ENCODE assay signal across 9 cellular contexts in the genomic region with DNA sequence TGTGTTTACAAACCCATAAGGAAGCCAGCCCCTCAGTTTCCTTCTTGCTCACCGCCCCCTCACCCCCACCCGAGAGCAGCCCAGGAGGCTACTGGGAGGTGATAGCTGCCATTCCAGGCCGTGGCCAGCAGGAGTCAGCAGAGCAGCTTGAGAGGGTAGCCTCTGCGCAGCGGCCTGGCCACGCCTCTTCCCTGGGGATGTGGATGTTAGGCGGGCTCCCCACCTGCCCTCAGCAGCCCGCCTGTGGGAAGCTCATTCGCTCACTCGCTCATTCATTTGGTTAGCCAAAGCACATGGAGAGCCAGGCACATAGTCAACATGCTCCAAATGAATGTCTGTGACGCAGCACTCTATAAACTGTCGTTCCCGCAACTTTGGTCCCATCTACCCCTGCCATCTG. TPM values are rescaled to one million over a fixed set of nuclear protein-coding genes. Genes with fewer than 3 reads are reported as not detected.
DNase-seq lines count a peak whose midpoint lies in the region; TF ChIP-seq lines count a peak whose summit lies in the region.
"Had no signal": no experiment of that assay in that cellular context is flagged by ENCODE, and none has a peak within 500 bp of the region (broad histone marks: within the 10 kb centered on the region; RNA-seq: fewer than 3 reads in every experiment).

No MANE protein-coding gene starts in this region.

- H3K4me3 Mint-ChIP-seq in activated T-helper 2 cell treated with anti-CD3 and anti-CD28 coated beads, Interferon-gamma antibody, Interleukin-2, Interleukin-4, amounts not matched to agents 10 μg/mL and 5 μg/mL and 100 μg/mL, durations not matched to agents 14 hours and 24 hours and 36 hours (ENCODE audit: low read depth), result no peak overlapping the region

- no peak overlapping the region for H4K91ac ChIP-seq in neuronal stem cell (ENCODE audit: low read depth, low read length, poor library complexity)

- no CpG with 5 or more reads among the region's 13 CpGs for WGBS in neuronal stem cell (ENCODE audit: extremely low coverage in 2 of 2, insufficient read length in 2 of 2, insufficient replicate concordance in 1 of 2), 2 donors

- peaks cover 31 to 65% of the 10 kb centered on the region in 2 donors for H3K36me3 ChIP-seq in neuronal stem cell (replicated peaks in 1 of 2; ENCODE audit: control insufficient read depth in 2 of 2, insufficient read depth in 2 of 2, low read length in 2 of 2)

- H2AFZ ChIP-seq in neuronal stem cell (ENCODE audit: low read length), result no peak overlapping the region

- H3K27me3 ChIP-seq in neuronal stem cell (ENCODE audit: control insufficient read depth in 3 of 3, insufficient read depth in 3 of 3, low read depth in 1 of 3, low read length in 3 of 3), result no peaks in the 10 kb centered on the region

- no peak overlapping the region for H3K4me2 ChIP-seq in neuronal stem cell (ENCODE audit: insufficient read depth, low read length, poor library complexity, severe bottlenecking)

- H2BK5ac ChIP-seq in neuronal stem cell (ENCODE audit: low read length), result no peak overlapping the region

- H2BK120ac ChIP-seq in neuronal stem cell (ENCODE audit: low read depth, low read length), result no peak overlapping the region

- peak overlapping the region; percentile 51 for H3K27ac Mint-ChIP-seq in activated T-helper 2 cell treated with anti-CD3 and anti-CD28 coated beads, Interferon-gamma antibody, Interleukin-2, Interleukin-4, amounts not matched to agents 10 μg/mL and 5 μg/mL and 100 μg/mL, durations not matched to agents 14 hours and 24 hours and 36 hours

- H2BK15ac ChIP-seq in neuronal stem cell (ENCODE audit: low read length), result no peak overlapping the region

- no peak overlapping the region for H3K9ac ChIP-seq in neuronal stem cell (ENCODE audit: low read depth, low read length, poor library complexity)

- peaks cover 69% of the 10 kb centered on the region for H3K36me3 Mint-ChIP-seq in activated T-helper 2 cell treated with anti-CD3 and anti-CD28 coated beads, Interferon-gamma antibody, Interleukin-2, Interleukin-4, amounts not matched to agents 10 μg/mL and 5 μg/mL and 100 μg/mL, durations not matched to agents 14 hours and 24 hours and 36 hours (ENCODE audit: low read depth)

- H3K4ac ChIP-seq in neuronal stem cell (ENCODE audit: low read length), result no peak overlapping the region

- H4K8ac ChIP-seq in neuronal stem cell (ENCODE audit: low read depth, low read length), result peak overlapping the region; percentile 83

- intact Hi-C loops in activated T-helper 2 cell treated with anti-CD3 and anti-CD28 coated beads, Interferon-gamma antibody, Interleukin-2, Interleukin-4, amounts not matched to agents 10 μg/mL and 5 μg/mL and 100 μg/mL, durations not matched to agents 14 hours and 24 hours and 36 hours (cut with micrococcal nuclease), result loop anchor here (1.0 to 2.0 kb wide), 3 partner anchors 27 to 173 kb away; no protein-coding TSS in a partner anchor

- H3K4me1 Mint-ChIP-seq in activated T-helper 2 cell treated with anti-CD3 and anti-CD28 coated beads, Interferon-gamma antibody, Interleukin-2, Interleukin-4, amounts not matched to agents 10 μg/mL and 5 μg/mL and 100 μg/mL, durations not matched to agents 14 hours and 24 hours and 36 hours (ENCODE audit: low read depth), result peaks cover 15% of the 10 kb centered on the region

- no peak overlapping the region for H2AK5ac ChIP-seq in neuronal stem cell (ENCODE audit: low read depth, low read length)

- H3K79me1 ChIP-seq in neuronal stem cell (ENCODE audit: low read depth, low read length), result peaks cover 2% of the 10 kb centered on the region

- H3K9me3 ChIP-seq in neuronal stem cell (replicated peaks in 1 of 2; ENCODE audit: control insufficient read depth in 2 of 2, insufficient read depth in 1 of 2, low read depth in 1 of 2, low read length in 2 of 2), result no peaks in the 10 kb centered on the region

- DNase-seq in NCI-H187 (lab: John Stamatoyannopoulos, UW) (peak; percentile 12 to 65), NCI-H187 treated with DMSO at 0.1 percent for 48 hours (lab: John Stamatoyannopoulos, UW) (no peak), KG1 (lab: John Stamatoyannopoulos, UW) (peak; percentile 38), RPMI7951 (ENCODE audit: low read depth) (peak; percentile 62), fibroblast of the aortic adventitia (ENCODE audit: low read depth) (peak; percentile 80), neuronal stem cell (ENCODE audit: low spot score) (peak; percentile 71)
- peak; percentile 65 for DNase-seq in activated T-helper 2 cell treated with anti-CD3 and anti-CD28 coated beads, Interferon-gamma antibody, Interleukin-2, Interleukin-4, amounts not matched to agents 10 μg/mL and 5 μg/mL and 100 μg/mL, durations not matched to agents 14 hours and 24 hours and 36 hours (ENCODE audit: low spot score)

- H3K27me3 Mint-ChIP-seq in activated T-helper 2 cell treated with anti-CD3 and anti-CD28 coated beads, Interferon-gamma antibody, Interleukin-2, Interleukin-4, amounts not matched to agents 10 μg/mL and 5 μg/mL and 100 μg/mL, durations not matched to agents 14 hours and 24 hours and 36 hours (ENCODE audit: low read depth), result no peaks in the 10 kb centered on the region

- H2BK12ac ChIP-seq in neuronal stem cell (ENCODE audit: low read length), result no peak overlapping the region

- no peak overlapping the region for H3K18ac ChIP-seq in neuronal stem cell (ENCODE audit: low read length)

- no peak overlapping the region for H3K14ac ChIP-seq in neuronal stem cell (ENCODE audit: low read length)

- peaks cover 2 to 9% of the 10 kb centered on the region in 2 donors for H3K4me1 ChIP-seq in neuronal stem cell (ENCODE audit: control insufficient read depth in 2 of 2, insufficient read depth in 1 of 2, low read depth in 1 of 2, low read length in 2 of 2)

- no peak overlapping the region for H3K4me3 ChIP-seq in fibroblast of the aortic adventitia (ENCODE audit: low read depth, low read length)
- H3K4me3 ChIP-seq in neuronal stem cell (ENCODE audit: low read length in 2 of 2), result no peak overlapping the region
- H3K4me3 ChIP-seq: skin epidermis had no signal

- peak; percentile 95 for TF ChIP-seq CTCF in fibroblast of the aortic adventitia (IDR thresholded peaks at IDR 0.05; ENCODE audit: insufficient read depth, low read length)

- no peaks in the 10 kb centered on the region for H3K9me3 Mint-ChIP-seq in activated T-helper 2 cell treated with anti-CD3 and anti-CD28 coated beads, Interferon-gamma antibody, Interleukin-2, Interleukin-4, amounts not matched to agents 10 μg/mL and 5 μg/mL and 100 μg/mL, durations not matched to agents 14 hours and 24 hours and 36 hours

- peak overlapping the region; percentile 50 for H3K23ac ChIP-seq in neuronal stem cell (ENCODE audit: low read depth, low read length, poor library complexity)

- no peak overlapping the region for H3K27ac ChIP-seq in neuronal stem cell (replicated peaks; ENCODE audit: low read length)
- H3K27ac ChIP-seq in temporal lobe (ENCODE audit: low read depth, low read length), result peak overlapping the region; percentile 84

RNA-seq across cellular contexts. Expression of gene DPM2, which starts 6.1 kb away (rescaled TPM):
- total RNA-seq in RPMI7951 (2014; rRNA removed; shearing (Covaris generic)), result 37.1 and 50.1 TPM in 2 replicates
- 55.7 and 57.4 TPM in 2 replicates for total RNA-seq in activated T-helper 2 cell treated with anti-CD3 and anti-CD28 coated beads, Interferon-gamma antibody, Interleukin-2, Interleukin-4, amounts not matched to agents 10 μg/mL and 5 μg/mL and 100 μg/mL, durations not matched to agents 14 hours and 24 hours and 36 hours
- total RNA-seq in fibroblast of the aortic adventitia (ENCODE audit: low replicate concordance) (7.0 and 19.9 TPM in 2 replicates), temporal lobe (10.1 TPM)
- polyA plus RNA-seq in neuronal stem cell (2013, experiment 1 of 2), result 27.5 TPM
- 25.3 TPM for polyA plus RNA-seq in neuronal stem cell (2013, experiment 2 of 2)

RNA-seq across cellular contexts. Expression of gene PIP5KL1, which starts 13.2 kb away (rescaled TPM):
- 0.24 and 1.2 TPM in 2 replicates for total RNA-seq in RPMI7951 (2014; rRNA removed; shearing (Covaris generic))
- 1.4 and 3.4 TPM in 2 replicates for total RNA-seq in activated T-helper 2 cell treated with anti-CD3 and anti-CD28 coated beads, Interferon-gamma antibody, Interleukin-2, Interleukin-4, amounts not matched to agents 10 μg/mL and 5 μg/mL and 100 μg/mL, durations not matched to agents 14 hours and 24 hours and 36 hours
- 1.6 and 2.6 TPM in 2 replicates for total RNA-seq in fibroblast of the aortic adventitia (ENCODE audit: low replicate concordance)
- polyA plus RNA-seq in neuronal stem cell (2013, experiment 1 of 2), result 2.4 TPM
- polyA plus RNA-seq in neuronal stem cell (2013, experiment 2 of 2), result 2.5 TPM
- total RNA-seq in temporal lobe, result 1.2 TPM

RNA-seq across cellular contexts. Expression of gene ST6GALNAC4, which starts 26.9 kb away (rescaled TPM):
- total RNA-seq in RPMI7951 (2014; rRNA removed; shearing (Covaris generic)), result 10.5 and 14.0 TPM in 2 replicates
- total RNA-seq in activated T-helper 2 cell treated with anti-CD3 and anti-CD28 coated beads, Interferon-gamma antibody, Interleukin-2, Interleukin-4, amounts not matched to agents 10 μg/mL and 5 μg/mL and 100 μg/mL, durations not matched to agents 14 hours and 24 hours and 36 hours, result 25.6 and 28.7 TPM in 2 replicates
- total RNA-seq in fibroblast of the aortic adventitia (ENCODE audit: low replicate concordance) (24.4 and 37.1 TPM in 2 replicates), temporal lobe (7.4 TPM)
- polyA plus RNA-seq in neuronal stem cell (2013, experiment 1 of 2), result 11.3 TPM
- polyA plus RNA-seq in neuronal stem cell (2013, experiment 2 of 2), result 12.7 TPM

RNA-seq across cellular contexts. Expression of gene EEIG1, which starts 37.0 kb away (rescaled TPM):
- 2.8 and 5.4 TPM in 2 replicates for total RNA-seq in RPMI7951 (2014; rRNA removed; shearing (Covaris generic))
- total RNA-seq in activated T-helper 2 cell treated with anti-CD3 and anti-CD28 coated beads, Interferon-gamma antibody, Interleukin-2, Interleukin-4, amounts not matched to agents 10 μg/mL and 5 μg/mL and 100 μg/mL, durations not matched to agents 14 hours and 24 hours and 36 hours, result 43.8 and 53.3 TPM in 2 replicates
- 32.4 and 50.3 TPM in 2 replicates for total RNA-seq in fibroblast of the aortic adventitia (ENCODE audit: low replicate concordance)
- polyA plus RNA-seq in neuronal stem cell (2013, experiment 1 of 2), result 22.0 TPM
- 22.8 TPM for polyA plus RNA-seq in neuronal stem cell (2013, experiment 2 of 2)
- 5.2 TPM for total RNA-seq in temporal lobe

RNA-seq across cellular contexts. Expression of gene ST6GALNAC6, which starts 44.3 kb away (rescaled TPM):
- 15.7 and 20.1 TPM in 2 replicates for total RNA-seq in RPMI7951 (2014; rRNA removed; shearing (Covaris generic))
- 60.3 and 60.7 TPM in 2 replicates for total RNA-seq in activated T-helper 2 cell treated with anti-CD3 and anti-CD28 coated beads, Interferon-gamma antibody, Interleukin-2, Interleukin-4, amounts not matched to agents 10 μg/mL and 5 μg/mL and 100 μg/mL, durations not matched to agents 14 hours and 24 hours and 36 hours
- total RNA-seq in fibroblast of the aortic adventitia (ENCODE audit: low replicate concordance) (26.5 and 85.0 TPM in 2 replicates), temporal lobe (25.6 TPM)
- polyA plus RNA-seq in neuronal stem cell (2013, experiment 1 of 2), result 31.0 TPM
- 30.5 TPM for polyA plus RNA-seq in neuronal stem cell (2013, experiment 2 of 2)
